ENCODE assay signal across 14 cellular contexts in the genomic region with DNA sequence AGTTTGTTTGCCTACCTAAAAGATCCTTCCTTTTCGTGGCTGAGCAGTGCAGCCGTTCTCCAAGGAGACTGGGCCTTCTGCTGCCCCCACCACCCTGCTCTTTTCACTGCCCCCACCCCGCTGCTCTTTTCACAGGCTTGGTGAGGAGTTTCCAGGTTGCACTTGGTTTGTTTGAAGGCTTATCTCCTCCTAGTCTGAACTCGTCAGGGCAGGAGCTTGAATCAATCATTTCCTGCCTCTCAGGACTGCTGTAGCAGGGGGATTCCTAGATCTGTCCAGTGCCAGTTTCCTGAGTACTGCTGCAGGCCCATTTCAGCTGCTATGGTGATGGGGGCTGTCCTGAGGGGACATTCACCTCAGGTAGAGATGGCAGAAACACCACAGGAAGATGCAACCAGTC. TPM values are rescaled to one million over a fixed set of nuclear protein-coding genes. Genes with fewer than 3 reads are reported as not detected.
DNase-seq lines count a peak whose midpoint lies in the region; ATAC-seq and TF ChIP-seq lines count a peak whose summit lies in the region.
"Had no signal": no experiment of that assay in that cellular context is flagged by ENCODE, and none has a peak within 500 bp of the region (broad histone marks: within the 10 kb centered on the region; RNA-seq: fewer than 3 reads in every experiment).

No MANE protein-coding gene starts in this region.

- H3K4me3 Mint-ChIP-seq in CD4-positive, CD25-positive, alpha-beta regulatory T cell: peak overlapping the region; percentile 26 to 66 (median 51)
- no peak overlapping the region; the same call in 1 of the 2 replicates for H3K4me3 Mint-ChIP-seq in HFFc6
- H3K4me3 Mint-ChIP-seq: nephron had no signal

- peak in 1 of 2 donors; percentile 25 for ATAC-seq in CD4-positive, CD25-positive, alpha-beta regulatory T cell (ENCODE audit: low read depth in 2 of 2)
- ATAC-seq: heart left ventricle, left lung had no signal

- in situ Hi-C loops in brain microvascular endothelial cell (cut with HindIII; ENCODE audit: low pct_ligation_motif_present, low sequenced_read_pairs): no loop called here

- H3K9me3 Mint-ChIP-seq in CD4-positive, CD25-positive, alpha-beta regulatory T cell: peaks cover 0 to 2% (median 0%) of the 10 kb centered on the region in 7 donors
- H3K9me3 Mint-ChIP-seq in HFFc6: no peaks in the 10 kb centered on the region
- H3K9me3 Mint-ChIP-seq: nephron had no signal

- H3K27me3 ChIP-seq in CD4-positive, CD25-positive, alpha-beta regulatory T cell (ENCODE audit: control insufficient read depth, insufficient read depth, low read length): no peaks in the 10 kb centered on the region
- H3K27me3 ChIP-seq in brain microvascular endothelial cell (replicated peaks) (no peaks in the 10 kb centered on the region), suprapubic skin (no peaks in the 10 kb centered on the region)
- H3K27me3 ChIP-seq: BLaER1 treated with 17β-estradiol and CSF1 and Interleukin-3, amounts not matched to agents 10 nM and 100 nM; heart left ventricle; left lung had no signal

- no peak overlapping the region for H3K4me3 ChIP-seq in CD4-positive, CD25-positive, alpha-beta regulatory T cell (ENCODE audit: low read depth, low read length)
- H3K4me3 ChIP-seq in brain microvascular endothelial cell (ENCODE audit: low read depth, low read length) (no peak overlapping the region), suprapubic skin (no peak overlapping the region)
- H3K4me3 ChIP-seq: BLaER1 treated with 17β-estradiol and CSF1 and Interleukin-3, amounts not matched to agents 10 nM and 100 nM; heart left ventricle; left lung had no signal

- peak overlapping the region; percentile 76 to 88 (median 86) for H3K27ac Mint-ChIP-seq in CD4-positive, CD25-positive, alpha-beta regulatory T cell
- H3K27ac Mint-ChIP-seq in HFFc6: peak overlapping the region; percentile 57

- H3K4me1 ChIP-seq in CD4-positive, CD25-positive, alpha-beta regulatory T cell (ENCODE audit: control insufficient read depth, insufficient read depth, low read length, poor library complexity, severe bottlenecking): peaks cover 62% of the 10 kb centered on the region
- peaks cover 42% of the 10 kb centered on the region for H3K4me1 ChIP-seq in suprapubic skin

- no peak for TF ChIP-seq EP300 in suprapubic skin (IDR thresholded peaks at IDR 0.05)

- no peak for TF ChIP-seq POLR2A in suprapubic skin (IDR thresholded peaks at IDR 0.05)

- peaks cover 22% of the 10 kb centered on the region for H3K36me3 Mint-ChIP-seq in CD4-positive, CD25-positive, alpha-beta regulatory T cell
- peaks cover 33% of the 10 kb centered on the region for H3K36me3 Mint-ChIP-seq in HFFc6 (ENCODE audit: low read depth)

- DNase-seq in CD4-positive, CD25-positive, alpha-beta regulatory T cell: no peak
- DNase-seq in HFFc6: no peak
- peak; percentile 18 for DNase-seq in brain microvascular endothelial cell
- peak; percentile 54 to 67 for DNase-seq in lung microvascular endothelial cell (ENCODE audit: low read depth in 2 of 2)
- no peak for DNase-seq in hypothalamus (lab: John Stamatoyannopoulos, UW)
- no peak for DNase-seq in SW480 (ENCODE audit: low spot score)
- DNase-seq in NOMO-1 treated with DMSO at 0.1 percent for 48 hours (lab: John Stamatoyannopoulos, UW; ENCODE audit: unreplicated experiment): no peak
- DNase-seq in suprapubic skin (ENCODE audit: low spot score in 2 of 2): no peak
- DNase-seq: heart left ventricle, left lung, NCI-H2029 treated with DMSO at 0.1 percent for 48 hours, NCI-H526 treated with DMSO at 0.1 percent for 48 hours had no signal

- H3K9me3 ChIP-seq in CD4-positive, CD25-positive, alpha-beta regulatory T cell (ENCODE audit: control insufficient read depth in 2 of 2, low read length in 2 of 2): no peaks in the 10 kb centered on the region
- H3K9me3 ChIP-seq in suprapubic skin: no peaks in the 10 kb centered on the region
- H3K9me3 ChIP-seq: BLaER1 treated with 17β-estradiol and CSF1 and Interleukin-3, amounts not matched to agents 10 nM and 100 nM; heart left ventricle; left lung had no signal

- H3K27me3 Mint-ChIP-seq in CD4-positive, CD25-positive, alpha-beta regulatory T cell: no peaks in the 10 kb centered on the region
- H3K27me3 Mint-ChIP-seq in HFFc6 (ENCODE audit: insufficient read depth): no peaks in the 10 kb centered on the region; the same call in none of the 2 replicates

- H3K36me3 ChIP-seq in CD4-positive, CD25-positive, alpha-beta regulatory T cell (ENCODE audit: control insufficient read depth, insufficient read depth, low read length): peaks cover 60% of the 10 kb centered on the region
- peaks cover 55% of the 10 kb centered on the region for H3K36me3 ChIP-seq in brain microvascular endothelial cell (replicated peaks)
- H3K36me3 ChIP-seq in suprapubic skin: peaks cover 26% of the 10 kb centered on the region

- TF ChIP-seq CTCF in HFFc6 (IDR thresholded peaks at IDR 0.05) (no peak), brain microvascular endothelial cell (IDR thresholded peaks at IDR 0.05; ENCODE audit: low read depth, low read length, missing control alignments) (no peak), suprapubic skin (IDR thresholded peaks at IDR 0.05) (no peak)

- peak overlapping the region; percentile 26 for H3K27ac ChIP-seq in CD4-positive, CD25-positive, alpha-beta regulatory T cell (ENCODE audit: insufficient read depth, low read length, poor library complexity, severe bottlenecking)
- H3K27ac ChIP-seq in brain microvascular endothelial cell (peak overlapping the region; percentile 39), suprapubic skin (no peak overlapping the region)
- H3K27ac ChIP-seq: BLaER1 treated with 17β-estradiol and CSF1 and Interleukin-3, amounts not matched to agents 10 nM and 100 nM; heart left ventricle had no signal

- peaks cover 19 to 76% (median 55%) of the 10 kb centered on the region in 4 donors for H3K4me1 Mint-ChIP-seq in CD4-positive, CD25-positive, alpha-beta regulatory T cell
- H3K4me1 Mint-ChIP-seq in HFFc6 (ENCODE audit: low read depth): peaks cover 68% of the 10 kb centered on the region

- WGBS in suprapubic skin: 41% methylated on average over 4 of the region's 4 CpGs

RNA-seq across cellular contexts. Expression of gene MED15, which starts 10.0 kb away (rescaled TPM):
- 397 TPM for total RNA-seq in CD4-positive, CD25-positive, alpha-beta regulatory T cell
- polyA plus RNA-seq in CD4-positive, CD25-positive, alpha-beta regulatory T cell: 10 to 100 TPM; 35.1 to 43.0 (median 38.5) TPM
- 100 to 1,000 TPM; 128 to 148 (median 136) TPM for total RNA-seq in HFFc6 (2021; fragmentation: NEBNext Ultra II Directional; extraction: Animal tissue kit (Norgen Biotek cat#: 25700))
- total RNA-seq in lung microvascular endothelial cell: 16.1 and 18.5 TPM in 2 replicates
- 100 to 1,000 TPM in 1 of 4 donors, 10 to 100 TPM in 3; 59.8 to 163 (median 70.8) TPM for total RNA-seq in suprapubic skin

RNA-seq across cellular contexts. Expression of gene KLHL22, which starts 21.8 kb away (rescaled TPM):
- 55.6 TPM for total RNA-seq in CD4-positive, CD25-positive, alpha-beta regulatory T cell
- polyA plus RNA-seq in CD4-positive, CD25-positive, alpha-beta regulatory T cell: 10 to 100 TPM; 40.1 to 48.1 (median 42.4) TPM
- 10 to 100 TPM; 19.2 to 25.5 (median 21.6) TPM for total RNA-seq in HFFc6 (2021; fragmentation: NEBNext Ultra II Directional; extraction: Animal tissue kit (Norgen Biotek cat#: 25700))
- total RNA-seq in lung microvascular endothelial cell (13.1 and 13.7 TPM in 2 replicates), suprapubic skin (10 to 100 TPM; 12.3 to 29.7 (median 18.3) TPM)

Comparison
In these comparisons a context has a peak if more than half of its experiments do, and no peak if none do; other contexts are left out.
1. DNase-seq: peak in brain microvascular endothelial cell (single experiment) and lung microvascular endothelial cell (2 of 2); none in CD4-positive, CD25-positive, alpha-beta regulatory T cell (0 of 3), HFFc6 (single experiment), hypothalamus (0 of 51), SW480 (single experiment), NOMO-1 treated with DMSO at 0.1 percent for 48 hours (single experiment) and suprapubic skin (0 of 2).